Comparison of ENCODE assay signal across 14 cellular contexts in genomic region chr2:174590346-174590745, GRCh38. TPM values are rescaled to one million over a fixed set of nuclear protein-coding genes. Genes with fewer than 3 reads are reported as not detected.
A peak's percentile ranks its signal among the peaks of the same experiment; 100 is the strongest.
DNase-seq lines count a peak whose midpoint lies in the region; ATAC-seq and TF ChIP-seq lines count a peak whose summit lies in the region.
"Had no signal": no experiment of that assay in that cellular context is flagged by ENCODE, and none has a peak within 500 bp of the region (broad histone marks: within the 10 kb centered on the region; RNA-seq: fewer than 3 reads in every experiment).

No MANE protein-coding gene starts in this region.

- no peak for ATAC-seq in natural killer cell
- no peak for ATAC-seq in HG03469 (IDR thresholded peaks at IDR 0.05; ENCODE audit: unreplicated experiment)
- ATAC-seq: activated CD4-positive, CD25-positive, alpha-beta regulatory T cell treated with anti-CD3 and anti-CD28 coated beads, Interleukin-2, amount 50 U/mL, for 24 hours had no signal

- no peak for TF ChIP-seq CTCF in natural killer cell (IDR thresholded peaks at IDR 0.05)

- H3K36me3 Mint-ChIP-seq in CD8-positive, alpha-beta memory T cell, result peaks cover 6 to 81% (median 15%) of the 10 kb centered on the region in 3 donors
- H3K36me3 Mint-ChIP-seq in activated T-helper 2 cell treated with anti-CD3 and anti-CD28 coated beads, Interferon-gamma antibody, Interleukin-2, Interleukin-4, amounts not matched to agents 10 μg/mL and 5 μg/mL and 100 μg/mL, durations not matched to agents 14 hours and 24 hours and 36 hours (ENCODE audit: low read depth), result peaks cover 77% of the 10 kb centered on the region
- H3K36me3 Mint-ChIP-seq in natural killer cell, result no peaks in the 10 kb centered on the region

- peak overlapping the region in 3 of 11 experiments; percentile 8 to 48 (median 21); a peak in 2 of 22 replicates for H3K9ac ChIP-seq in BLaER1 treated with 17β-estradiol and CSF1 and Interleukin-3, amounts not matched to agents 10 nM and 100 nM

- peaks cover 0 to 1% of the 10 kb centered on the region in 2 donors for H3K27me3 Mint-ChIP-seq in CD8-positive, alpha-beta memory T cell
- H3K27me3 Mint-ChIP-seq in activated T-helper 2 cell treated with anti-CD3 and anti-CD28 coated beads, Interferon-gamma antibody, Interleukin-2, Interleukin-4, amounts not matched to agents 10 μg/mL and 5 μg/mL and 100 μg/mL, durations not matched to agents 14 hours and 24 hours and 36 hours (ENCODE audit: low read depth), result no peaks in the 10 kb centered on the region
- no peaks in the 10 kb centered on the region for H3K27me3 Mint-ChIP-seq in natural killer cell (ENCODE audit: low read depth in 2 of 2)

- peaks cover 23 to 69% (median 49%) of the 10 kb centered on the region in 11 experiments for H4K20me1 ChIP-seq in BLaER1 treated with 17β-estradiol and CSF1 and Interleukin-3, amounts not matched to agents 10 nM and 100 nM

- CTCF ChIA-PET in CD8-positive, alpha-beta memory T cell (lab: Charles Lee), result interaction anchor here (1.6 to 1.8 kb wide), 2 partner anchors 9 to 12 kb away, joined by 5 to 6 read pairs; no protein-coding TSS in a partner anchor

- POLR2A ChIA-PET in CD8-positive, alpha-beta memory T cell (lab: Charles Lee), result interaction anchor here (0.9 to 2.1 kb wide), 3 partner anchors 10 to 105 kb away, joined by 3 to 6 read pairs (median 4); no protein-coding TSS in a partner anchor

- H3K36me3 ChIP-seq in BLaER1 treated with 17β-estradiol and CSF1 and Interleukin-3, amounts not matched to agents 10 nM and 100 nM, result peaks cover 54 to 74% (median 62%) of the 10 kb centered on the region in 11 experiments
- peaks cover 31% of the 10 kb centered on the region for H3K36me3 ChIP-seq in CD8-positive, alpha-beta memory T cell (ENCODE audit: insufficient read depth, low read length)
- H3K36me3 ChIP-seq: HAP-1, suprapubic skin had no signal

- H3K4me2 ChIP-seq in BLaER1 treated with 17β-estradiol and CSF1 and Interleukin-3, amounts not matched to agents 10 nM and 100 nM, result peak overlapping the region; percentile 67 to 100 (median 92)

- H3K4me3 ChIP-seq in BLaER1 treated with 17β-estradiol and CSF1 and Interleukin-3, amounts not matched to agents 10 nM and 100 nM, result no peak overlapping the region
- H3K4me3 ChIP-seq in CD8-positive, alpha-beta memory T cell (ENCODE audit: low read length), result peak overlapping the region; percentile 22
- H3K4me3 ChIP-seq: HAP-1, suprapubic skin had no signal

- intact Hi-C loops in activated T-helper 2 cell treated with anti-CD3 and anti-CD28 coated beads, Interferon-gamma antibody, Interleukin-2, Interleukin-4, amounts not matched to agents 10 μg/mL and 5 μg/mL and 100 μg/mL, durations not matched to agents 14 hours and 24 hours and 36 hours (cut with micrococcal nuclease), result loop anchor here (10.0 kb wide), 2 partner anchors 244 to 626 kb away; partner anchors contain the start of gene SP3
- intact Hi-C loops in natural killer cell (cut with micrococcal nuclease), result loop anchor here (5.0 to 10.0 kb wide), 4 partner anchors 92 to 626 kb away; partner anchors contain the start of genes ATF2 and SP3

- DNase-seq in CD8-positive, alpha-beta memory T cell, result no peak
- DNase-seq in activated T-helper 2 cell treated with anti-CD3 and anti-CD28 coated beads, Interferon-gamma antibody, Interleukin-2, Interleukin-4, amounts not matched to agents 10 μg/mL and 5 μg/mL and 100 μg/mL, durations not matched to agents 14 hours and 24 hours and 36 hours (ENCODE audit: low spot score), result no peak
- DNase-seq in natural killer cell, result no peak
- DNase-seq in RPMI8226, result no peak
- DNase-seq in NCI-H1694 (lab: John Stamatoyannopoulos, UW), result no peak
- DNase-seq: activated gamma-delta T cell, cerebellar nuclear complex, head of caudate nucleus had no signal

- peaks cover 0 to 4% (median 0%) of the 10 kb centered on the region in 11 experiments; a peak in 2 of 22 replicates for H3K9me3 ChIP-seq in BLaER1 treated with 17β-estradiol and CSF1 and Interleukin-3, amounts not matched to agents 10 nM and 100 nM (replicated peaks in 1 of 11)
- no peaks in the 10 kb centered on the region for H3K9me3 ChIP-seq in CD8-positive, alpha-beta memory T cell (ENCODE audit: low read length)
- H3K9me3 ChIP-seq: HAP-1, suprapubic skin had no signal

- peak overlapping the region; percentile 77 to 92 (median 85) for H3K4me3 Mint-ChIP-seq in CD8-positive, alpha-beta memory T cell
- peak overlapping the region; percentile 47 for H3K4me3 Mint-ChIP-seq in activated T-helper 2 cell treated with anti-CD3 and anti-CD28 coated beads, Interferon-gamma antibody, Interleukin-2, Interleukin-4, amounts not matched to agents 10 μg/mL and 5 μg/mL and 100 μg/mL, durations not matched to agents 14 hours and 24 hours and 36 hours (ENCODE audit: low read depth)
- H3K4me3 Mint-ChIP-seq in natural killer cell, result peak overlapping the region; percentile 75

- H3K4me1 ChIP-seq in BLaER1 treated with 17β-estradiol and CSF1 and Interleukin-3, amounts not matched to agents 10 nM and 100 nM, result peaks cover 61 to 80% (median 74%) of the 10 kb centered on the region in 10 experiments
- peaks cover 77% of the 10 kb centered on the region for H3K4me1 ChIP-seq in CD8-positive, alpha-beta memory T cell (ENCODE audit: insufficient read depth, low read length)
- H3K4me1 ChIP-seq: HAP-1 had no signal

- H3K9me3 Mint-ChIP-seq in CD8-positive, alpha-beta memory T cell, result peaks cover 0 to 2% (median 0%) of the 10 kb centered on the region in 5 donors
- no peaks in the 10 kb centered on the region for H3K9me3 Mint-ChIP-seq in activated T-helper 2 cell treated with anti-CD3 and anti-CD28 coated beads, Interferon-gamma antibody, Interleukin-2, Interleukin-4, amounts not matched to agents 10 μg/mL and 5 μg/mL and 100 μg/mL, durations not matched to agents 14 hours and 24 hours and 36 hours
- H3K9me3 Mint-ChIP-seq in natural killer cell, result no peaks in the 10 kb centered on the region

- no peaks in the 10 kb centered on the region for H3K27me3 ChIP-seq in BLaER1 treated with 17β-estradiol and CSF1 and Interleukin-3, amounts not matched to agents 10 nM and 100 nM
- H3K27me3 ChIP-seq in CD8-positive, alpha-beta memory T cell (ENCODE audit: insufficient read depth, low read length, poor library complexity, severe bottlenecking), result no peaks in the 10 kb centered on the region
- H3K27me3 ChIP-seq: suprapubic skin had no signal

- peak overlapping the region; percentile 16 to 100 (median 97); a peak in 20 of 22 replicates for H3K27ac ChIP-seq in BLaER1 treated with 17β-estradiol and CSF1 and Interleukin-3, amounts not matched to agents 10 nM and 100 nM
- H3K27ac ChIP-seq in CD8-positive, alpha-beta memory T cell (ENCODE audit: low read depth, low read length), result no peak overlapping the region
- H3K27ac ChIP-seq: epithelial cell of prostate, suprapubic skin had no signal

- peaks cover 80 to 93% (median 82%) of the 10 kb centered on the region in 3 donors for H3K4me1 Mint-ChIP-seq in CD8-positive, alpha-beta memory T cell
- peaks cover 67% of the 10 kb centered on the region for H3K4me1 Mint-ChIP-seq in activated T-helper 2 cell treated with anti-CD3 and anti-CD28 coated beads, Interferon-gamma antibody, Interleukin-2, Interleukin-4, amounts not matched to agents 10 μg/mL and 5 μg/mL and 100 μg/mL, durations not matched to agents 14 hours and 24 hours and 36 hours (ENCODE audit: low read depth)
- H3K4me1 Mint-ChIP-seq in natural killer cell, result peaks cover 81 to 92% of the 10 kb centered on the region in 2 donors

- H3K27ac Mint-ChIP-seq in CD8-positive, alpha-beta memory T cell, result peak overlapping the region; percentile 93 to 99 (median 98)
- H3K27ac Mint-ChIP-seq in activated T-helper 2 cell treated with anti-CD3 and anti-CD28 coated beads, Interferon-gamma antibody, Interleukin-2, Interleukin-4, amounts not matched to agents 10 μg/mL and 5 μg/mL and 100 μg/mL, durations not matched to agents 14 hours and 24 hours and 36 hours, result peak overlapping the region; percentile 77
- H3K27ac Mint-ChIP-seq in natural killer cell, result peak overlapping the region; percentile 95 to 98

RNA-seq across cellular contexts. Expression of gene WIPF1, which starts 7.3 kb away (rescaled TPM):
- total RNA-seq in CD8-positive, alpha-beta memory T cell, result 100 to 1,000 TPM; 317 to 326 TPM
- polyA plus RNA-seq in CD8-positive, alpha-beta memory T cell, result 200 TPM
- total RNA-seq in activated T-helper 2 cell treated with anti-CD3 and anti-CD28 coated beads, Interferon-gamma antibody, Interleukin-2, Interleukin-4, amounts not matched to agents 10 μg/mL and 5 μg/mL and 100 μg/mL, durations not matched to agents 14 hours and 24 hours and 36 hours, result 281 and 287 TPM in 2 replicates
- 100 to 1,000 TPM; 508 to 640 (median 555) TPM for total RNA-seq in natural killer cell
